8 cellular contexts compared by ENCODE assay signal in the genomic region with DNA sequence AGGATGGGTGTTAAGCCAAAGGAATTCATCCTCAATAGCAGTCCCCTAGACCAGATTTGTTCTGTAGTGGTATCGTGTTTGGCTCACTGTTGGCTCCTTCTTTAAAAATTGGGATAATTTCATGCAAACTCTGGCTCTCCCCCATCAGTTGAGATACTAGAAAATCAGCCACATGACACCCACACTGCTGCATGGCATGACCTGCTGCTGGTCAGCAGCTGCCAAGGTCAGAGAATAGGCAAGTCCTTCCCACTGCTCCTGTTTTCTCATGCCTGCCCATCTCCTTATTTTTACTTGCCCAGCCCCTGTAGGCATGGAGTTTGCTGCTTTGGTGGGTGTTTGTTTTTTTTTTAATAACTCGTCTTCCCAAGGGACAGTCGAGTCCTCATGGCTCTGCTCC. TPM values are rescaled to one million over a fixed set of nuclear protein-coding genes. Genes with fewer than 3 reads are reported as not detected.
DNase-seq lines count a peak whose midpoint lies in the region; ATAC-seq and TF ChIP-seq lines count a peak whose summit lies in the region.

No MANE protein-coding gene starts in this region.

- H3K4me3 ChIP-seq in NT2/D1 (ENCODE audit: insufficient read length, low read depth) (peak overlapping the region; percentile 94), dorsolateral prefrontal cortex (peak overlapping the region in 54 of 59 donors; percentile 65 to 99 (median 86))

- no peaks in the 10 kb centered on the region for H3K4me1 ChIP-seq in NT2/D1 (ENCODE audit: insufficient read depth, insufficient read length)

- H3K27ac ChIP-seq in dorsolateral prefrontal cortex = peak overlapping the region in 10 of 59 donors; percentile 67 to 94 (median 82)
- no peak overlapping the region for H3K27ac ChIP-seq in caudate nucleus (ENCODE audit: low read depth, low read length)

- H3K9me3 Mint-ChIP-seq in CD14-positive monocyte = no peaks in the 10 kb centered on the region
- H3K9me3 Mint-ChIP-seq in natural killer cell treated with Interleukin-12 subunit alpha and Interleukin-12 subunit beta and Interleukin-15 and Interleukin-18, amount 100 ng/mL, for 72 hours = no peaks in the 10 kb centered on the region

- H3K36me3 ChIP-seq in NT2/D1 (ENCODE audit: insufficient read depth, insufficient read length, low read length) = peaks cover 34% of the 10 kb centered on the region

- peak overlapping the region in 3 of 7 donors; percentile 82 to 98 (median 97) for H3K27ac Mint-ChIP-seq in CD14-positive monocyte
- peak overlapping the region; percentile 98 for H3K27ac Mint-ChIP-seq in natural killer cell treated with Interleukin-12 subunit alpha and Interleukin-12 subunit beta and Interleukin-15 and Interleukin-18, amount 100 ng/mL, for 72 hours

- no peak for DNase-seq in CD14-positive monocyte (ENCODE audit: low spot score)
- DNase-seq in NT2/D1 (ENCODE audit: low read depth, low spot score) = no peak
- no peak for DNase-seq in dorsolateral prefrontal cortex
- no peak for DNase-seq in natural killer cell treated with Interleukin-12 subunit alpha and Interleukin-12 subunit beta and Interleukin-15 and Interleukin-18, amount 100 ng/mL, for 72 hours (ENCODE audit: low spot score)
- DNase-seq in GM19238 (ENCODE audit: insufficient read length, low spot score) = no peak
- DNase-seq in stimulated activated CD4-positive, alpha-beta T cell treated with anti-CD3 and anti-CD28 coated beads, Interleukin-2, amount 100 ng/mL, for 48 hours = no peak
- DNase-seq in caudate nucleus (lab: John Stamatoyannopoulos, UW) = no peak

- intact Hi-C loops in CD14-positive monocyte (cut with micrococcal nuclease) (loop anchor here in 1 of 2 donors (5.0 kb wide), 1 partner anchor 39 kb away; the partner anchor contains the start of genes CIAO1 and TMEM127), dorsolateral prefrontal cortex (cut with DNase I) (loop anchor here (5.0 kb wide), 3 partner anchors 39 to 201 kb away; partner anchors contain the start of genes CIAO1 (in 1 of the 2), NEURL3 (in 1 of the 2) and TMEM127 (in 1 of the 2))

- peaks cover 0 to 3% (median 2%) of the 10 kb centered on the region in 3 donors for H3K27me3 Mint-ChIP-seq in CD14-positive monocyte (ENCODE audit: low read depth in 3 of 3)
- H3K27me3 Mint-ChIP-seq in natural killer cell treated with Interleukin-12 subunit alpha and Interleukin-12 subunit beta and Interleukin-15 and Interleukin-18, amount 100 ng/mL, for 72 hours = no peaks in the 10 kb centered on the region

- H3K4me1 Mint-ChIP-seq in CD14-positive monocyte = peaks cover 32% of the 10 kb centered on the region
- peaks cover 37 to 39% of the 10 kb centered on the region in 2 donors for H3K4me1 Mint-ChIP-seq in natural killer cell treated with Interleukin-12 subunit alpha and Interleukin-12 subunit beta and Interleukin-15 and Interleukin-18, amount 100 ng/mL, for 72 hours (ENCODE audit: low read depth in 2 of 2)

- H3K36me3 Mint-ChIP-seq in CD14-positive monocyte = peaks cover 28 to 31% of the 10 kb centered on the region in 2 donors
- peaks cover 27% of the 10 kb centered on the region for H3K36me3 Mint-ChIP-seq in natural killer cell treated with Interleukin-12 subunit alpha and Interleukin-12 subunit beta and Interleukin-15 and Interleukin-18, amount 100 ng/mL, for 72 hours

- H3K9me3 ChIP-seq in NT2/D1 (ENCODE audit: insufficient read depth, low read length) = no peaks in the 10 kb centered on the region

- ATAC-seq in natural killer cell treated with Interleukin-12 subunit alpha and Interleukin-12 subunit beta and Interleukin-15 and Interleukin-18, amount 100 ng/mL, for 72 hours = no peak
- ATAC-seq in GM21526 (IDR thresholded peaks at IDR 0.05; ENCODE audit: low FRiP score, unreplicated experiment) = no peak

- no peaks in the 10 kb centered on the region for H3K27me3 ChIP-seq in NT2/D1 (ENCODE audit: insufficient read depth, insufficient read length)
- no peaks in the 10 kb centered on the region for H3K27me3 ChIP-seq in dorsolateral prefrontal cortex

- H3K9ac ChIP-seq in NT2/D1 (ENCODE audit: insufficient read length, low read depth) = peak overlapping the region; percentile 99

- peak overlapping the region; percentile 98 to 99 for H3K4me3 Mint-ChIP-seq in CD14-positive monocyte
- H3K4me3 Mint-ChIP-seq in natural killer cell treated with Interleukin-12 subunit alpha and Interleukin-12 subunit beta and Interleukin-15 and Interleukin-18, amount 100 ng/mL, for 72 hours = peak overlapping the region; percentile 96

- no peak for TF ChIP-seq CTCF in CD14-positive monocyte (IDR thresholded peaks at IDR 0.05)
- TF ChIP-seq CTCF in dorsolateral prefrontal cortex (IDR thresholded peaks at IDR 0.05 in 54 of 56, conservative IDR thresholded peaks at IDR 0.05 in 2 of 56; ENCODE audit: low read depth in 1 of 56, partially characterized antibody in 56 of 56) = no peak

RNA-seq across cellular contexts. Expression of gene SNRNP200, which starts 1.0 kb away (rescaled TPM):
- 10 to 100 TPM; 27.2 to 36.1 TPM for polyA plus RNA-seq in CD14-positive monocyte
- total RNA-seq in dorsolateral prefrontal cortex = 100 to 1,000 TPM in 18 of 120 experiments, 10 to 100 TPM in 102; 76.1 to 117 (median 91.0) TPM
- 100 to 1,000 TPM; 166 to 201 TPM for total RNA-seq in natural killer cell treated with Interleukin-12 subunit alpha and Interleukin-12 subunit beta and Interleukin-15 and Interleukin-18, amount 100 ng/mL, for 72 hours

RNA-seq across cellular contexts. Expression of gene ITPRIPL1, which starts 18.7 kb away (rescaled TPM):
- under 1 TPM; 0.18 to 0.50 TPM for polyA plus RNA-seq in CD14-positive monocyte
- total RNA-seq in dorsolateral prefrontal cortex = 1 to 10 TPM in 111 of 120 experiments, under 1 TPM in 9; 0.54 to 6.2 (median 1.9) TPM
- total RNA-seq in natural killer cell treated with Interleukin-12 subunit alpha and Interleukin-12 subunit beta and Interleukin-15 and Interleukin-18, amount 100 ng/mL, for 72 hours = 10 to 100 TPM; 48.2 to 62.2 TPM

RNA-seq across cellular contexts. Expression of gene NCAPH, which starts 29.2 kb away (rescaled TPM):
- polyA plus RNA-seq in CD14-positive monocyte = under 1 TPM in 1 of 2 donors, not detected in 1; 0.19 TPM
- total RNA-seq in dorsolateral prefrontal cortex = 1 to 10 TPM in 57 of 120 experiments, under 1 TPM in 55, not detected in 8; 0.19 to 3.2 (median 1.0) TPM
- total RNA-seq in natural killer cell treated with Interleukin-12 subunit alpha and Interleukin-12 subunit beta and Interleukin-15 and Interleukin-18, amount 100 ng/mL, for 72 hours = 100 to 1,000 TPM in 1 of 2 donors, 10 to 100 TPM in 1; 26.5 to 102 TPM

RNA-seq across cellular contexts. Expression of gene CIAO1, which starts 40.3 kb away (rescaled TPM):
- polyA plus RNA-seq in CD14-positive monocyte = 10 to 100 TPM; 89.4 to 93.8 TPM
- 100 to 1,000 TPM in 47 of 120 experiments, 10 to 100 TPM in 73; 71.3 to 116 (median 96.1) TPM for total RNA-seq in dorsolateral prefrontal cortex
- total RNA-seq in natural killer cell treated with Interleukin-12 subunit alpha and Interleukin-12 subunit beta and Interleukin-15 and Interleukin-18, amount 100 ng/mL, for 72 hours = 100 to 1,000 TPM in 1 of 2 donors, 10 to 100 TPM in 1; 98.0 to 108 TPM

RNA-seq across cellular contexts. Expression of gene TMEM127, which starts 40.6 kb away (rescaled TPM):
- 100 to 1,000 TPM in 1 of 2 donors, 10 to 100 TPM in 1; 72.3 to 107 TPM for polyA plus RNA-seq in CD14-positive monocyte
- total RNA-seq in dorsolateral prefrontal cortex = 10 to 100 TPM; 33.5 to 77.9 (median 59.2) TPM
- 10 to 100 TPM; 41.4 to 49.4 TPM for total RNA-seq in natural killer cell treated with Interleukin-12 subunit alpha and Interleukin-12 subunit beta and Interleukin-15 and Interleukin-18, amount 100 ng/mL, for 72 hours

Comparison
In these comparisons a context has a peak if more than half of its experiments do, and no peak if none do; other contexts are left out.
1. RNA of gene ITPRIPL1, which starts 18.7 kb away (total RNA-seq): 48.2 to 62.2 TPM in natural killer cell treated with Interleukin-12 subunit alpha and Interleukin-12 subunit beta and Interleukin-15 and Interleukin-18, amount 100 ng/mL, for 72 hours; 0.54 to 6.2 TPM in dorsolateral prefrontal cortex; every median in the first group is over 4 times any median in the second.
2. RNA of gene NCAPH, which starts 29.2 kb away (total RNA-seq): 26.5 to 102 TPM in natural killer cell treated with Interleukin-12 subunit alpha and Interleukin-12 subunit beta and Interleukin-15 and Interleukin-18, amount 100 ng/mL, for 72 hours; 0.19 to 3.2 TPM in dorsolateral prefrontal cortex; every median in the first group is over 4 times any median in the second.